In the genomic region with DNA sequence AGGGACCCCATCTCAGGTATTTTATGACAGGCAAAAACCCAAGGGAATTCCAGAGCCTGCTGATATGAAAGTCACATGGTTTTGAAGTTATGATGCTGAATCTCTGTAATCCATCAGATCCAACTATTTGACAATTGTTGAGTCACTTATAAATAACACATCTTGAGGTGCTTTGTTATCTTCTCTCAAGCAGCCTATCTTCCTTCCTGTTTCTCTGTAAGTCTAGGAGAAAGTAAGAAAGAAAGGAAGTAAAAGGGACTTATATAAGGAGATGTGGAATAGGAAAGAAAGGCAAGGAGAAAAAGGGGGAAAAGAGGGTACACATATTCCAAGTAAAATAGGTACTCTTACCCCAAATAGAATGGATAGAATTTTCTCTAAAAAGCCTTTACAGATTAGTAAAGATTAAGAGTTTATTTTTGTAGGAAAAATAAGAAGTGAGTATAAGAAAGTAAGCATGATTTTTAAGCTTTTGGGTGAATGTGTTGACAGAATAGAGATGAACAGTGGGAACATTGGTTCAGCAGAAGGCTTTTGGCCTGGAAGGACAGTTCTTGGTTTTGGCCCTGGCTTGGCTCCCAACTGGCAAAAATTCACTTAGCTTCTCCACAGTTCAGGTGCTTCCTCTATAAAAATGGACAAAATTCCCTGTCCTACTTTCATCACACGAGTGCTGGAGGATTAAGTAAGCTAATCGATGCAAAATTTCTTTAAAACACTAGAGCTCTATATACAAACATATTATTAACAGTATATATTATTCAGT, we compare ENCODE assay signal across 1 cellular context.
TF ChIP-seq lines count a peak whose summit lies in the region.

No MANE protein-coding gene starts in this region.

TF ChIP-seq in IMR-90, 13 proteins besides CTCF, POLR2A, EP300 and RAD21:
- TF ChIP-seq RFX5 (IDR thresholded peaks at IDR 0.05; ENCODE audit: low read depth, low read length) (no peak), NFE2L2 (IDR thresholded peaks at IDR 0.05; ENCODE audit: low read depth, low read length) (no peak), MXI1 (IDR thresholded peaks at IDR 0.05; ENCODE audit: borderline replicate concordance, low read depth, low read length) (no peak), MAFK (IDR thresholded peaks at IDR 0.05; ENCODE audit: low read depth, low read length) (no peak), RCOR1 (IDR thresholded peaks at IDR 0.05; ENCODE audit: insufficient replicate concordance, low read length) (no peak), MAZ (IDR thresholded peaks at IDR 0.05; ENCODE audit: borderline replicate concordance, low read depth, low read length) (no peak), CHD1 (IDR thresholded peaks at IDR 0.05; ENCODE audit: low read depth, low read length) (no peak)
- TF ChIP-seq, protein P1, sequence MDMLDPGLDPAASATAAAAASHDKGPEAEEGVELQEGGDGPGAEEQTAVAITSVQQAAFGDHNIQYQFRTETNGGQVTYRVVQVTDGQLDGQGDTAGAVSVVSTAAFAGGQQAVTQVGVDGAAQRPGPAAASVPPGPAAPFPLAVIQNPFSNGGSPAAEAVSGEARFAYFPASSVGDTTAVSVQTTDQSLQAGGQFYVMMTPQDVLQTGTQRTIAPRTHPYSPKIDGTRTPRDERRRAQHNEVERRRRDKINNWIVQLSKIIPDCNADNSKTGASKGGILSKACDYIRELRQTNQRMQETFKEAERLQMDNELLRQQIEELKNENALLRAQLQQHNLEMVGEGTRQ (IDR thresholded peaks at IDR 0.05; ENCODE audit: low read depth, low read length) = no peak
TF ChIP-seq in IMR-90: peak in this region for 0.
